ENCODE assay signal across 24 cellular contexts in the genomic region with DNA sequence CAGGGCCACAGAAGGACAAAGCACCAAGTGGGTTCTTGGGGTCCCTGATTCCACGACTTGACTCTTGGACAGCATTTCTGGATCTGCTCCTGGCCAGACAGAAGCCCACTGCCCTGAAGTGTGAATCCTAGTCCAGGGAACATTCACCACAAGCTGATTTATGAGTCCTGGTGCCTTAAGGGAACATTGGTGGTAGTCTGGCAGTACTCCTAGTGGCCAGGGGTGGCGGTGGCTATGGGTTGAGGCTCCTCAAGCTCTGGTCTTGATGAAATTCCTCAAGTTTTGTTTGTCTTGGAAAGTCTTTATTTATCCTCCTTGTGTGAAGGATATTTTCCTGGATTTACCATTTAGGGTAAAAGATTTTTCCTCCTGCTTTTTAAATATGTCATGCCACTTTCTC.
DNase-seq lines count a peak whose midpoint lies in the region; ATAC-seq and TF ChIP-seq lines count a peak whose summit lies in the region.
"Had no signal": no experiment of that assay in that cellular context is flagged by ENCODE, and none has a peak within 500 bp of the region (broad histone marks: within the 10 kb centered on the region; RNA-seq: fewer than 3 reads in every experiment).

No MANE protein-coding gene starts in this region.

- peak; percentile 56; the same call in 2 of the 3 replicates for TF ChIP-seq CTCF in GM12872 (IDR thresholded peaks at IDR 0.05; ENCODE audit: insufficient read depth, low read depth, low read length)
- peak in 2 of 3 experiments; percentile 49 to 51; a peak in 4 of 6 replicates for TF ChIP-seq CTCF in HCT116 (IDR thresholded peaks at IDR 0.05 in 2 of 3, conservative IDR thresholded peaks at IDR 0.05 in 1 of 3; ENCODE audit: borderline replicate concordance in 1 of 3, insufficient read depth in 1 of 3, low read depth in 2 of 3, low read length in 2 of 3)
- TF ChIP-seq CTCF in WTC11 (IDR thresholded peaks at IDR 0.05), result no peak
- peak; percentile 14 for TF ChIP-seq CTCF in retinal pigment epithelial cell (conservative IDR thresholded peaks at IDR 0.05; ENCODE audit: low read depth, low read length)

- H3K9me3 ChIP-seq in HCT116 (ENCODE audit: control insufficient read depth in 1 of 2, insufficient read depth in 1 of 2, low read depth in 1 of 2, low read length in 2 of 2), result no peaks in the 10 kb centered on the region
- H3K9me3 ChIP-seq: body of pancreas, neutrophil, thyroid gland had no signal

- ATAC-seq in HCT116, result peak; percentile 79
- ATAC-seq in WTC11, result peak; percentile 92
- no peak for ATAC-seq in HG03432 (IDR thresholded peaks at IDR 0.05; ENCODE audit: unreplicated experiment)
- no peak for ATAC-seq in Right ventricle myocardium superior (ENCODE audit: poor library complexity)
- ATAC-seq: body of pancreas; heart left ventricle; stimulated activated naive CD8-positive, alpha-beta T cell treated with anti-CD3 and anti-CD28 coated beads, Interleukin-15, Interleukin-2, amounts not matched to agents 100 U/mL and 50 U/mL, for 24 hours had no signal

- H3K9me3 Mint-ChIP-seq in WTC11, result peaks cover 17% of the 10 kb centered on the region

- no TSS peak for BruUV-seq in HCT116 (replicated peaks; lab: Mats Ljungman, UMichigan)

- H3K4me2 ChIP-seq in HCT116 (ENCODE audit: low read length), result no peak overlapping the region
- H3K4me2 ChIP-seq: smooth muscle cell had no signal

- no peaks in the 10 kb centered on the region for H3K36me3 ChIP-seq in HCT116 (ENCODE audit: control insufficient read depth in 1 of 2, insufficient read depth in 2 of 2, low read length in 2 of 2)
- H3K36me3 ChIP-seq: heart left ventricle, neutrophil, thyroid gland had no signal

- H4K20me1 ChIP-seq in HCT116 (ENCODE audit: insufficient read depth), result no peaks in the 10 kb centered on the region

- CTCF ChIA-PET in HCT116 (lab: Charles Lee) (no interaction called here), WTC11 (lab: Charles Lee) (interaction anchor here (0.5 to 1.1 kb wide), 4 partner anchors 25 to 192 kb away, joined by 3 to 7 read pairs (median 3); no protein-coding TSS in a partner anchor)

- no peak overlapping the region for H3K27ac ChIP-seq in HCT116 (ENCODE audit: low read depth, low read length)
- H3K27ac ChIP-seq: body of pancreas, heart left ventricle, neutrophil, thyroid gland had no signal

- no peak overlapping the region for H3K4me3 Mint-ChIP-seq in WTC11
- H3K4me3 Mint-ChIP-seq: immature natural killer cell had no signal

- intact Hi-C loops in HCT116 (cut with micrococcal nuclease), result no loop called here
- intact Hi-C loops in Right ventricle myocardium superior (cut with DNase I), result no loop called here

- no peaks in the 10 kb centered on the region for H3K36me3 Mint-ChIP-seq in WTC11

- H3K9me2 ChIP-seq in HCT116 (ENCODE audit: insufficient read depth), result 0 out of 2 replicates have a peak, but pooled peaks cover 3% of the 10 kb centered on the region

- no peak overlapping the region for H2AFZ ChIP-seq in HCT116 (ENCODE audit: low read depth, low read length, poor library complexity, severe bottlenecking)

- no peak for TF ChIP-seq POLR2A in HCT116 (IDR thresholded peaks at IDR 0.05; ENCODE audit: borderline replicate concordance, extremely low read depth, insufficient read depth, insufficient read length)

- no peak overlapping the region for H3K27ac Mint-ChIP-seq in WTC11
- H3K27ac Mint-ChIP-seq: immature natural killer cell had no signal

- no peak for TF ChIP-seq RAD21 in HCT116 (IDR thresholded peaks at IDR 0.05; ENCODE audit: low read depth)

- no peaks in the 10 kb centered on the region; a peak in 1 of 4 replicates for H3K4me1 ChIP-seq in HCT116 (ENCODE audit: control insufficient read depth in 1 of 2, insufficient read depth in 2 of 2, low read length in 2 of 2)
- H3K4me1 ChIP-seq: body of pancreas, heart left ventricle, thyroid gland had no signal

- RAD21 ChIA-PET in HCT116 (lab: Charles Lee; ENCODE audit: low non-redundant PET in 1 of 2, low total read pairs in 2 of 2, uncharacterized antibody in 2 of 2, unreplicated experiment in 2 of 2), result no interaction called here

- no peak overlapping the region for H3K4me3 ChIP-seq in HCT116 (replicated peaks in 1 of 2; ENCODE audit: low read depth in 1 of 2, low read length in 2 of 2)
- no peak overlapping the region for H3K4me3 ChIP-seq in retinal pigment epithelial cell (ENCODE audit: low read length)
- H3K4me3 ChIP-seq: body of pancreas, heart left ventricle, smooth muscle cell, thyroid gland had no signal

- peaks cover 9% of the 10 kb centered on the region for H3K4me1 Mint-ChIP-seq in WTC11
- H3K4me1 Mint-ChIP-seq: immature natural killer cell had no signal

- no peaks in the 10 kb centered on the region for H3K79me2 ChIP-seq in HCT116 (ENCODE audit: insufficient read depth, low read length)

- POLR2A ChIA-PET in HCT116 (lab: Charles Lee) (no interaction called here), WTC11 (lab: Charles Lee) (no interaction called here)

- no peak overlapping the region for H3K9ac ChIP-seq in HCT116 (ENCODE audit: low read length)

- DNase-seq in HCT116 (ENCODE audit: low read depth, low spot score) (no peak), WTC11 (ENCODE audit: low spot score) (peak; percentile 38), retinal pigment epithelial cell (ENCODE audit: low read depth) (no peak), Right ventricle myocardium superior (no peak)
- no peak for DNase-seq in activated CD4-positive, alpha-beta T cell treated with anti-CD3 and anti-CD28 coated beads for 4 hours
- DNase-seq: activated CD4-positive, alpha-beta T cell treated with anti-CD3 and anti-CD28 coated beads, Interleukin-2, amount 50 U/mL, for 48 hours; activated effector memory CD4-positive, alpha-beta T cell treated with Interleukin-2 at 50 U/mL for 16 hours; AML-193; body of pancreas; EL; GOT3; heart left ventricle; immature natural killer cell; NCI-H1417; NCI-H2107; NCI-H510A treated with DMSO at 0.1 percent for 48 hours; SHP77; stimulated activated CD4-positive, alpha-beta T cell treated with anti-CD3 and anti-CD28 coated beads, Interleukin-2, amount 100 ng/mL, for 48 hours; stimulated activated naive CD8-positive, alpha-beta T cell treated with anti-CD3 and anti-CD28 coated beads, Interleukin-15, Interleukin-2, amounts not matched to agents 100 U/mL and 50 U/mL, for 24 hours; thyroid gland had no signal

- H3K27me3 ChIP-seq in HCT116 (ENCODE audit: insufficient read depth, low read length), result no peaks in the 10 kb centered on the region
- H3K27me3 ChIP-seq: body of pancreas, heart left ventricle, neutrophil, thyroid gland had no signal

- H3K27me3 Mint-ChIP-seq in WTC11 (ENCODE audit: low read depth), result no peaks in the 10 kb centered on the region

TF ChIP-seq in HCT116, 20 proteins besides CTCF, POLR2A, EP300 and RAD21 (continues in another document):
- TF ChIP-seq EZH2phosphoT487 (IDR thresholded peaks at IDR 0.05; ENCODE audit: borderline replicate concordance) (no peak), FOSL1 (IDR thresholded peaks at IDR 0.05; ENCODE audit: low read depth) (no peak)
- TF ChIP-seq, protein P1, sequence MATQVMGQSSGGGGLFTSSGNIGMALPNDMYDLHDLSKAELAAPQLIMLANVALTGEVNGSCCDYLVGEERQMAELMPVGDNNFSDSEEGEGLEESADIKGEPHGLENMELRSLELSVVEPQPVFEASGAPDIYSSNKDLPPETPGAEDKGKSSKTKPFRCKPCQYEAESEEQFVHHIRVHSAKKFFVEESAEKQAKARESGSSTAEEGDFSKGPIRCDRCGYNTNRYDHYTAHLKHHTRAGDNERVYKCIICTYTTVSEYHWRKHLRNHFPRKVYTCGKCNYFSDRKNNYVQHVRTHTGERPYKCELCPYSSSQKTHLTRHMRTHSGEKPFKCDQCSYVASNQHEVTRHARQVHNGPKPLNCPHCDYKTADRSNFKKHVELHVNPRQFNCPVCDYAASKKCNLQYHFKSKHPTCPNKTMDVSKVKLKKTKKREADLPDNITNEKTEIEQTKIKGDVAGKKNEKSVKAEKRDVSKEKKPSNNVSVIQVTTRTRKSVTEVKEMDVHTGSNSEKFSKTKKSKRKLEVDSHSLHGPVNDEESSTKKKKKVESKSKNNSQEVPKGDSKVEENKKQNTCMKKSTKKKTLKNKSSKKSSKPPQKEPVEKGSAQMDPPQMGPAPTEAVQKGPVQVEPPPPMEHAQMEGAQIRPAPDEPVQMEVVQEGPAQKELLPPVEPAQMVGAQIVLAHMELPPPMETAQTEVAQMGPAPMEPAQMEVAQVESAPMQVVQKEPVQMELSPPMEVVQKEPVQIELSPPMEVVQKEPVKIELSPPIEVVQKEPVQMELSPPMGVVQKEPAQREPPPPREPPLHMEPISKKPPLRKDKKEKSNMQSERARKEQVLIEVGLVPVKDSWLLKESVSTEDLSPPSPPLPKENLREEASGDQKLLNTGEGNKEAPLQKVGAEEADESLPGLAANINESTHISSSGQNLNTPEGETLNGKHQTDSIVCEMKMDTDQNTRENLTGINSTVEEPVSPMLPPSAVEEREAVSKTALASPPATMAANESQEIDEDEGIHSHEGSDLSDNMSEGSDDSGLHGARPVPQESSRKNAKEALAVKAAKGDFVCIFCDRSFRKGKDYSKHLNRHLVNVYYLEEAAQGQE (IDR thresholded peaks at IDR 0.05; ENCODE audit: low read depth), result no peak

TF ChIP-seq in WTC11, 78 proteins besides CTCF, POLR2A, EP300 and RAD21 (continues in another document):
- TF ChIP-seq, protein P2, sequence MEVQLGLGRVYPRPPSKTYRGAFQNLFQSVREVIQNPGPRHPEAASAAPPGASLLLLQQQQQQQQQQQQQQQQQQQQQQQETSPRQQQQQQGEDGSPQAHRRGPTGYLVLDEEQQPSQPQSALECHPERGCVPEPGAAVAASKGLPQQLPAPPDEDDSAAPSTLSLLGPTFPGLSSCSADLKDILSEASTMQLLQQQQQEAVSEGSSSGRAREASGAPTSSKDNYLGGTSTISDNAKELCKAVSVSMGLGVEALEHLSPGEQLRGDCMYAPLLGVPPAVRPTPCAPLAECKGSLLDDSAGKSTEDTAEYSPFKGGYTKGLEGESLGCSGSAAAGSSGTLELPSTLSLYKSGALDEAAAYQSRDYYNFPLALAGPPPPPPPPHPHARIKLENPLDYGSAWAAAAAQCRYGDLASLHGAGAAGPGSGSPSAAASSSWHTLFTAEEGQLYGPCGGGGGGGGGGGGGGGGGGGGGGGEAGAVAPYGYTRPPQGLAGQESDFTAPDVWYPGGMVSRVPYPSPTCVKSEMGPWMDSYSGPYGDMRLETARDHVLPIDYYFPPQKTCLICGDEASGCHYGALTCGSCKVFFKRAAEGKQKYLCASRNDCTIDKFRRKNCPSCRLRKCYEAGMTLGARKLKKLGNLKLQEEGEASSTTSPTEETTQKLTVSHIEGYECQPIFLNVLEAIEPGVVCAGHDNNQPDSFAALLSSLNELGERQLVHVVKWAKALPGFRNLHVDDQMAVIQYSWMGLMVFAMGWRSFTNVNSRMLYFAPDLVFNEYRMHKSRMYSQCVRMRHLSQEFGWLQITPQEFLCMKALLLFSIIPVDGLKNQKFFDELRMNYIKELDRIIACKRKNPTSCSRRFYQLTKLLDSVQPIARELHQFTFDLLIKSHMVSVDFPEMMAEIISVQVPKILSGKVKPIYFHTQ (CRISPR knock-in tag; IDR thresholded peaks at IDR 0.05), result no peak

Comparison
In these comparisons a context has a peak if more than half of its experiments do, and no peak if none do; other contexts are left out.
1. ATAC-seq: peak in HCT116 (single experiment) and WTC11 (single experiment); none in HG03432 (single experiment) and Right ventricle myocardium superior (single experiment).